8 cellular contexts compared by ENCODE assay signal in the genomic region with DNA sequence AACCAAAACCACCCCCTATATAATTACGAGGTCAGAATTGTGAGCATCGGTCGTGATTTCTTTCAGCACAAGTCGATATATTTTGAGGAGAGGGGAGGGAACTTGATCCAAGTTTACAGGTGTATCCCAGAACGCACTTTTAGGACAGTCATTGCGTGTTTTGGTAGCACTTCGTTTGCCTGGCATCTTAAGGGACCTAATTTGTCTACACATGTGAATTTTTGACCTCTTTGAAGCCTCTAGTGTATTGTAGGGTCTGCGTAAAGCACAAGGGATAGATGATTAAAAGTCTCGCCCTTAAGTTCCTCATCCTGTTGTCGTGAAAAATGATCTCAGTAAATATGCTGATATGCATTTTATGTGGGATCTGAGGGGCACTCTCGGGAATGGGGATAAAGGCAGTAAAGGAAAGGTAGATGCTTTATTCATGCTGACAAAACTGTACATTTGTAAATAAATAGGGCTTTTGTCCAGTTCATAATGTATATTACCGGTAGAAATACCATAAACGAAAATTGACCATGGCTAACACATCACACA. TPM values are rescaled to one million over a fixed set of nuclear protein-coding genes. Genes with fewer than 3 reads are reported as not detected.
DNase-seq lines count a peak whose midpoint lies in the region; ATAC-seq, FAIRE-seq and TF ChIP-seq lines count a peak whose summit lies in the region.

No MANE protein-coding gene starts in this region.

- ATAC-seq in omental fat pad (ENCODE audit: low FRiP score) (no peak), GM18858 (IDR thresholded peaks at IDR 0.05; ENCODE audit: unreplicated experiment) (no peak), HG02763 (IDR thresholded peaks at IDR 0.05; ENCODE audit: unreplicated experiment) (no peak)

- no peak for FAIRE-seq in small intestine (lab: Jason Lieb, UNC)

- H3K4me3 ChIP-seq in H7 (ENCODE audit: insufficient read depth, low read depth, low read length), result peak overlapping the region; percentile 80
- H3K4me3 ChIP-seq in small intestine (ENCODE audit: low read depth in 1 of 2, low read length in 2 of 2), result peak overlapping the region in 1 of 2 donors; percentile 78

- DNase-seq in H7 (no peak), glutamatergic neuron (no peak), small intestine (no peak), omental fat pad (ENCODE audit: low spot score) (no peak), NCI-H1092 (lab: John Stamatoyannopoulos, UW) (no peak)

- no peaks in the 10 kb centered on the region for H3K36me3 Mint-ChIP-seq in glutamatergic neuron (ENCODE audit: unreplicated experiment)

- H3K27me3 ChIP-seq in H7 (ENCODE audit: control insufficient read depth, insufficient read depth, low read length) (no peaks in the 10 kb centered on the region), small intestine (ENCODE audit: control insufficient read depth in 2 of 2, insufficient read depth in 2 of 2, low read length in 2 of 2) (no peaks in the 10 kb centered on the region)

- TF ChIP-seq CTCF in VCaP (conservative IDR thresholded peaks at IDR 0.05) (no peak), glutamatergic neuron (IDR thresholded peaks at IDR 0.05; ENCODE audit: partially characterized antibody, unreplicated experiment) (no peak), omental fat pad (IDR thresholded peaks at IDR 0.05) (no peak)

- 23 to 37% (median 29%) methylated on average over 13 of the region's 13 CpGs for WGBS in small intestine, 3 donors

- peaks cover 8% of the 10 kb centered on the region for H3K4me1 Mint-ChIP-seq in glutamatergic neuron (ENCODE audit: low read depth, unreplicated experiment)

- no peaks in the 10 kb centered on the region for H3K9me3 ChIP-seq in small intestine (ENCODE audit: control insufficient read depth, low read depth)

- H3K9me3 Mint-ChIP-seq in glutamatergic neuron (ENCODE audit: unreplicated experiment), result peaks cover 2% of the 10 kb centered on the region

- H3K27ac ChIP-seq in VCaP, result peak overlapping the region; percentile 73
- peak overlapping the region; percentile 59 to 71 for H3K27ac ChIP-seq in small intestine (ENCODE audit: low read depth in 1 of 2, low read length in 1 of 2)

- peaks cover 0 to 4% of the 10 kb centered on the region in 2 donors for H3K4me1 ChIP-seq in small intestine (ENCODE audit: control insufficient read depth in 2 of 2, insufficient read depth in 1 of 2, low read depth in 1 of 2, low read length in 1 of 2)

- peak overlapping the region; percentile 82 for H3K4me3 Mint-ChIP-seq in glutamatergic neuron (ENCODE audit: unreplicated experiment)

- peaks cover 2% of the 10 kb centered on the region for H3K27me3 Mint-ChIP-seq in glutamatergic neuron (ENCODE audit: unreplicated experiment)

- H3K27ac Mint-ChIP-seq in glutamatergic neuron (ENCODE audit: unreplicated experiment), result peak overlapping the region; percentile 34

- H3K36me3 ChIP-seq in H7 (replicated peaks; ENCODE audit: control insufficient read depth, insufficient read depth, low read length) (peaks cover 7% of the 10 kb centered on the region), small intestine (ENCODE audit: control insufficient read depth in 2 of 2, insufficient read depth in 2 of 2, low read length in 2 of 2) (peaks cover 0 to under 1% of the 10 kb centered on the region in 2 donors)

RNA-seq across cellular contexts. Expression of a gene that starts 0.6 kb away (rescaled TPM):
- total RNA-seq in H7 (2014; rRNA removed; shearing (Covaris generic)), result 10.0 and 13.6 TPM in 2 replicates
- 3.5 TPM for total RNA-seq in glutamatergic neuron (ENCODE audit: unreplicated experiment)
- polyA plus RNA-seq in small intestine, result 10 to 100 TPM in 1 of 3 donors, 1 to 10 TPM in 2; 6.2 to 17.6 (median 6.3) TPM
- 1 to 10 TPM; 2.0 to 3.1 (median 2.4) TPM for total RNA-seq in omental fat pad
